ENCODE assay signal across 24 cellular contexts in genomic region chr11:93480756-93481155, GRCh38.
"Had no signal": no experiment of that assay in that cellular context is flagged by ENCODE, and none has a peak within 500 bp of the region (broad histone marks: within the 10 kb centered on the region; RNA-seq: fewer than 3 reads in every experiment).

No MANE protein-coding gene starts in this region.

- H2AFZ ChIP-seq: hepatocyte had no signal

- H3K36me3 ChIP-seq: ovary, upper lobe of right lung had no signal

- H3K27me3 Mint-ChIP-seq: naive B cell; stimulated activated naive B cell treated with anti-CD40 and anti-IgM and Interleukin-4, amounts not matched to agents 10 μg/mL and 1 μg/mL and 100 μg/mL, for 72 hours had no signal

- H3K4me3 Mint-ChIP-seq: mesothelial cell of epicardium; naive B cell; natural killer cell; nephron progenitor cell; stimulated activated naive B cell treated with anti-CD40 and anti-IgM and Interleukin-4, amounts not matched to agents 10 μg/mL and 1 μg/mL and 100 μg/mL, for 72 hours had no signal

- H3K36me3 Mint-ChIP-seq: mesothelial cell of epicardium; naive B cell; natural killer cell; stimulated activated naive B cell treated with anti-CD40 and anti-IgM and Interleukin-4, amounts not matched to agents 10 μg/mL and 1 μg/mL and 100 μg/mL, for 72 hours had no signal

- H3K27ac ChIP-seq: heart right ventricle, hepatocyte, left ventricle myocardium inferior, ovary, skin epidermis, testis, thyroid gland, upper lobe of right lung had no signal

- H3K4me2 ChIP-seq: hepatocyte had no signal

- H3K27me3 ChIP-seq: heart right ventricle, hepatocyte, ovary, stomach, testis, thyroid gland, upper lobe of right lung had no signal

- H3K4me3 ChIP-seq: heart right ventricle, hepatocyte, left ventricle myocardium inferior, lung, ovary, skin epidermis, stomach, testis, thyroid gland, upper lobe of right lung had no signal

- H3K4me1 ChIP-seq: testis had no signal

- H3K9me3 ChIP-seq: heart right ventricle, left ventricle myocardium inferior, ovary, stomach, testis, thyroid gland, upper lobe of right lung had no signal

- H3K4me1 Mint-ChIP-seq: natural killer cell; stimulated activated naive B cell treated with anti-CD40 and anti-IgM and Interleukin-4, amounts not matched to agents 10 μg/mL and 1 μg/mL and 100 μg/mL, for 72 hours had no signal

- DNase-seq: heart right ventricle; left ventricle myocardium inferior; mesendoderm; naive B cell; natural killer cell; nephron progenitor cell; ovary; right cardiac atrium; stimulated activated CD4-positive, alpha-beta T cell treated with anti-CD3 and anti-CD28 coated beads, Interleukin-12 subunit alpha, Interleukin-12 subunit beta, amount 100 ng/mL, for 4 hours; stimulated activated CD4-positive, alpha-beta T cell treated with anti-CD3 and anti-CD28 coated beads, Interleukin-15, amount 100 ng/mL, for 24 hours; stimulated activated CD4-positive, alpha-beta T cell treated with anti-CD3 and anti-CD28 coated beads, Interleukin-2, amount 100 ng/mL, for 24 hours; stimulated activated CD4-positive, alpha-beta T cell treated with anti-CD3 and anti-CD28 coated beads, Interleukin-4, amount 100 ng/mL, for 1 hour; stimulated activated naive B cell treated with anti-CD40 and anti-IgM and Interleukin-4, amounts not matched to agents 10 μg/mL and 1 μg/mL and 100 μg/mL, for 72 hours; stimulated activated naive CD8-positive, alpha-beta T cell treated with anti-CD3 and anti-CD28 coated beads, Interleukin-15, Interleukin-2, amounts not matched to agents 100 U/mL and 50 U/mL, for 24 hours; stomach; testis; thyroid gland; trophoblast cell; upper lobe of right lung had no signal

- FAIRE-seq: urothelium cell line had no signal

- H3K9me3 Mint-ChIP-seq: mesothelial cell of epicardium; naive B cell; natural killer cell; stimulated activated naive B cell treated with anti-CD40 and anti-IgM and Interleukin-4, amounts not matched to agents 10 μg/mL and 1 μg/mL and 100 μg/mL, for 72 hours had no signal

- H3K27ac Mint-ChIP-seq: mesothelial cell of epicardium; naive B cell; natural killer cell; nephron progenitor cell; stimulated activated naive B cell treated with anti-CD40 and anti-IgM and Interleukin-4, amounts not matched to agents 10 μg/mL and 1 μg/mL and 100 μg/mL, for 72 hours had no signal
